Comparison of ENCODE assay signal across 24 cellular contexts in genomic region chr2:145076085-145076484, GRCh38.
"Had no signal": no experiment of that assay in that cellular context is flagged by ENCODE, and none has a peak within 500 bp of the region (broad histone marks: within the 10 kb centered on the region; RNA-seq: fewer than 3 reads in every experiment).

No MANE protein-coding gene starts in this region.

- H3K27me3 ChIP-seq: esophagus muscularis mucosa, foreskin keratinocyte, heart right ventricle, neural progenitor cell, right atrium auricular region, sigmoid colon, stomach, thyroid gland had no signal

- H3K9me3 ChIP-seq: esophagus muscularis mucosa, heart right ventricle, prostate gland, right atrium auricular region, sigmoid colon, stomach, thyroid gland had no signal

- H3K4me1 ChIP-seq: esophagus muscularis mucosa, foreskin keratinocyte, neural progenitor cell, prostate gland, right atrium auricular region, sigmoid colon, stomach, thyroid gland had no signal

- H2AFZ ChIP-seq: neural progenitor cell had no signal

- H3K9ac ChIP-seq: neural progenitor cell had no signal

- FAIRE-seq: endothelial cell of umbilical vein, keratinocyte, urothelium cell line had no signal

- H3K4me3 ChIP-seq: coronary artery, esophagus muscularis mucosa, heart right ventricle, neural progenitor cell, prostate gland, right atrium auricular region, sigmoid colon, stomach, thyroid gland had no signal

- ATAC-seq: foreskin keratinocyte; heart right ventricle; naive thymus-derived CD4-positive, alpha-beta T cell; stimulated activated effector memory CD8-positive, alpha-beta T cell treated with anti-CD3 and anti-CD28 coated beads, Interleukin-12 subunit alpha, Interleukin-12 subunit beta, amount 100 ng/mL, for 72 hours had no signal

- DNase-seq: dermis blood vessel endothelial cell; effector memory CD4-positive, alpha-beta T cell; foreskin keratinocyte; glutamatergic neuron; heart right ventricle; hypothalamus; mesenchymal stem cell; midbrain; naive thymus-derived CD4-positive, alpha-beta T cell; sigmoid colon; stimulated activated CD4-positive, alpha-beta T cell treated with anti-CD3 and anti-CD28 coated beads, Interleukin-2, amount 100 ng/mL, for 24 hours; stimulated activated CD4-positive, alpha-beta T cell treated with anti-CD3 and anti-CD28 coated beads, Interleukin-4, amount 100 ng/mL, for 24 hours; stimulated activated naive CD4-positive, alpha-beta T cell treated with Interleukin-2 at 50 U/mL for 16 hours; stomach; thyroid gland had no signal

- H3K36me3 ChIP-seq: esophagus muscularis mucosa, heart right ventricle, neural progenitor cell, prostate gland, right atrium auricular region, sigmoid colon, stomach, thyroid gland had no signal

- H3K4me2 ChIP-seq: neural progenitor cell had no signal

- H3K27ac ChIP-seq: coronary artery, esophagus muscularis mucosa, foreskin keratinocyte, heart right ventricle, neural progenitor cell, prostate gland, right atrium auricular region, sigmoid colon, stomach, thyroid gland had no signal
